ENCODE assay signal across 33 cellular contexts in the genomic region with DNA sequence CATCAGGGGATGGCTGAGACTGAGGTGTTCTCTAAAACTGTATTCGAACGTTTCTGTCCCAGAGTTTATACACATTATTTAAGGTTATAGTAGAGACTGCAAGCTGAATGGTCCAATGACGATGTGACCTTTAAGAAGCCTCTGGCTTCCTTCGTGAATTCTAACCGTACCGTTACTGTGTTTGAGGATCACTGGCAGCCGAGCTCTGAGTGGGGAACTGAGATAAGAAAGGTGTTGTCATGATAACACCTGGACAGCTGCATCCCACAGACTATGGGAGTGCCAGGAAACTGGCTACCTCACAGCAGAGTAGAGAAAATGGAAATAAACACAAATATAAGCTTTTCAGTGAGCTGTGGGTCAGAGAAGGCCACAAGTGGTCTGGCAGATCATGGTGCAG. TPM values are rescaled to one million over a fixed set of nuclear protein-coding genes. Genes with fewer than 3 reads are reported as not detected.
DNase-seq lines count a peak whose midpoint lies in the region; ATAC-seq, FAIRE-seq and TF ChIP-seq lines count a peak whose summit lies in the region.
"Had no signal": no experiment of that assay in that cellular context is flagged by ENCODE, and none has a peak within 500 bp of the region (broad histone marks: within the 10 kb centered on the region; RNA-seq: fewer than 3 reads in every experiment).

No MANE protein-coding gene starts in this region.

- no peak overlapping the region for H3K4ac ChIP-seq in mesenchymal stem cell (ENCODE audit: low read depth in 1 of 2, low read length in 2 of 2)

- no peak overlapping the region for H3K23ac ChIP-seq in mesenchymal stem cell (ENCODE audit: low read length in 2 of 2)

- no peak for TF ChIP-seq POLR2A in K562 (conservative IDR thresholded peaks at IDR 0.05)
- no peak for TF ChIP-seq POLR2A in gastrocnemius medialis (IDR thresholded peaks at IDR 0.05)

- no peak overlapping the region for H3K18ac ChIP-seq in mesenchymal stem cell (ENCODE audit: low read depth in 1 of 2, low read length in 2 of 2)

- no peak overlapping the region for H2BK5ac ChIP-seq in mesenchymal stem cell (ENCODE audit: low read depth, low read length, poor library complexity, severe bottlenecking)

- peak; percentile 39; the same call in 1 of the 2 replicates for TF ChIP-seq EP300 in K562 (IDR thresholded peaks at IDR 0.05; ENCODE audit: low read length)

- no peak overlapping the region for H4K91ac ChIP-seq in mesenchymal stem cell (ENCODE audit: low read length)

- H3K4me1 ChIP-seq in K562 (replicated peaks in 1 of 2; ENCODE audit: control insufficient read depth in 2 of 2, insufficient read depth in 2 of 2, low read length in 2 of 2) (peaks cover 0 to 14% of the 10 kb centered on the region in 2 experiments; a peak in 4 of 5 replicates), mesenchymal stem cell (ENCODE audit: control insufficient read depth, insufficient read depth, low read depth, low read length) (peaks cover 3% of the 10 kb centered on the region), gastrocnemius medialis (no peaks in the 10 kb centered on the region)
- H3K4me1 ChIP-seq: A549, BE2C, BLaER1, Caco-2 had no signal

- no peak for TF ChIP-seq RAD21 in K562 (CRISPR knock-in tag; conservative IDR thresholded peaks at IDR 0.05 in 1 of 2, IDR thresholded peaks at IDR 0.05 in 1 of 2)

- H3K36me3 ChIP-seq in K562 (ENCODE audit: control insufficient read depth, insufficient read depth, low read length), result no peaks in the 10 kb centered on the region
- peaks cover 0 to 10% of the 10 kb centered on the region in 2 experiments for H3K36me3 ChIP-seq in mesenchymal stem cell (ENCODE audit: control insufficient read depth in 1 of 2, insufficient read depth in 2 of 2, low read depth in 1 of 2, low read length in 2 of 2)
- no peaks in the 10 kb centered on the region for H3K36me3 ChIP-seq in gastrocnemius medialis
- H3K36me3 ChIP-seq: BE2C had no signal

- ATAC-seq in K562, result peak; percentile 77
- ATAC-seq in HG02981 (IDR thresholded peaks at IDR 0.05; ENCODE audit: unreplicated experiment), result no peak
- ATAC-seq in gastrocnemius medialis, result no peak
- ATAC-seq: A549; CD8-positive, alpha-beta T cell had no signal

- 0 out of 2 replicates have a peak, but pooled peaks cover 3% of the 10 kb centered on the region for H4K20me1 ChIP-seq in K562 (replicated peaks; ENCODE audit: control insufficient read depth, insufficient read depth, low read length)

- H3K4me2 ChIP-seq in K562 (ENCODE audit: insufficient read depth, low read length) (peak overlapping the region; percentile 66), mesenchymal stem cell (ENCODE audit: low read length, poor library complexity, severe bottlenecking) (no peak overlapping the region)
- H3K4me2 ChIP-seq: A549; BLaER1; BLaER1 treated with 17β-estradiol and CSF1 and Interleukin-3, amounts not matched to agents 10 nM and 100 nM had no signal

- H3K9me1 ChIP-seq in K562 (ENCODE audit: control insufficient read depth, insufficient read depth, low read length), result no peaks in the 10 kb centered on the region

- H3K9ac ChIP-seq in K562 (ENCODE audit: insufficient read depth in 1 of 2, low read depth in 2 of 2, low read length in 2 of 2) (no peak overlapping the region), mesenchymal stem cell (ENCODE audit: low read length) (no peak overlapping the region)
- H3K9ac ChIP-seq: BLaER1; BLaER1 treated with 17β-estradiol and CSF1 and Interleukin-3, amounts not matched to agents 10 nM and 100 nM had no signal

- no peak overlapping the region for H2BK12ac ChIP-seq in mesenchymal stem cell (ENCODE audit: low read length in 2 of 2)

- peaks cover 50% of the 10 kb centered on the region for H3K79me2 ChIP-seq in K562 (ENCODE audit: control insufficient read depth, insufficient read depth, low read length)

- H3K27me3 ChIP-seq in K562 (ENCODE audit: control insufficient read depth in 2 of 2, insufficient read depth in 2 of 2, low read length in 2 of 2), result no peaks in the 10 kb centered on the region
- no peaks in the 10 kb centered on the region for H3K27me3 ChIP-seq in mesenchymal stem cell (ENCODE audit: control insufficient read depth in 1 of 2, insufficient read depth in 1 of 2, low read length in 2 of 2)
- H3K27me3 ChIP-seq in gastrocnemius medialis, result no peaks in the 10 kb centered on the region
- H3K27me3 ChIP-seq: BE2C; BLaER1; BLaER1 treated with 17β-estradiol and CSF1 and Interleukin-3, amounts not matched to agents 10 nM and 100 nM had no signal

- H3K14ac ChIP-seq in mesenchymal stem cell (ENCODE audit: low read length in 2 of 2), result no peak overlapping the region

- H2AFZ ChIP-seq in K562 (ENCODE audit: low read depth, low read length), result 0 out of 2 replicates have a peak overlapping the region, but pooled peaks have one; percentile 46
- no peak overlapping the region for H2AFZ ChIP-seq in mesenchymal stem cell (ENCODE audit: low read depth, low read length)

- H3K4me3 ChIP-seq in K562, result no peak overlapping the region
- no peak overlapping the region for H3K4me3 ChIP-seq in mesenchymal stem cell (ENCODE audit: insufficient read depth in 1 of 2, low read depth in 1 of 2, low read length in 2 of 2)
- no peak overlapping the region for H3K4me3 ChIP-seq in gastrocnemius medialis
- H3K4me3 ChIP-seq: A549; BLaER1; BLaER1 treated with 17β-estradiol and CSF1 and Interleukin-3, amounts not matched to agents 10 nM and 100 nM had no signal

- H3K9me3 ChIP-seq in K562 (replicated peaks; ENCODE audit: control insufficient read depth, insufficient read depth, low read depth, low read length) (no peaks in the 10 kb centered on the region), mesenchymal stem cell (ENCODE audit: control insufficient read depth, low read length) (no peaks in the 10 kb centered on the region), gastrocnemius medialis (no peaks in the 10 kb centered on the region)
- H3K9me3 ChIP-seq: A549, BE2C, Caco-2 had no signal

- no peak overlapping the region for H4K8ac ChIP-seq in mesenchymal stem cell (ENCODE audit: low read length)

- BruUV-seq in K562 (replicated peaks; lab: Mats Ljungman, UMichigan), result no TSS peak

- POLR2A ChIA-PET in K562 (lab: Yijun Ruan, JAX), result interaction anchor here (0.7 kb wide), 1 partner anchor 127 kb away, joined by 3 read pairs; no protein-coding TSS in a partner anchor

- in situ Hi-C loops in K562 (cut with MboI) (no loop called here), gastrocnemius medialis (cut with MboI; ENCODE audit: low sequenced_read_pairs in 4 of 4) (no loop called here)

- H2BK120ac ChIP-seq in mesenchymal stem cell (ENCODE audit: low read depth, low read length), result no peak overlapping the region

- peak; percentile 16 for FAIRE-seq in HTR-8/SVneo (lab: Jason Lieb, UNC)
- peak; percentile 82 for FAIRE-seq in K562 (lab: Jason Lieb, UNC)
- FAIRE-seq: A204.1, A549, D721Med had no signal

- CTCF ChIA-PET in K562 (lab: Yijun Ruan, JAX; ENCODE audit: low intra/inter-chr PET ratio), result no interaction called here

- no peak overlapping the region for H2BK15ac ChIP-seq in mesenchymal stem cell (ENCODE audit: low read depth, poor library complexity, severe bottlenecking)

- intact Hi-C loops in K562 (cut with micrococcal nuclease) (no loop called here), gastrocnemius medialis (cut with DNase I; ENCODE audit: low total_unique reads) (no loop called here)

- TF ChIP-seq CTCF in K562 (IDR thresholded peaks at IDR 0.05 in 2 of 3, conservative IDR thresholded peaks at IDR 0.05 in 1 of 3; ENCODE audit: insufficient read depth in 2 of 3, low read depth in 1 of 3, low read length in 3 of 3), result no peak
- no peak for TF ChIP-seq CTCF in gastrocnemius medialis (IDR thresholded peaks at IDR 0.05 in 4 of 5, conservative IDR thresholded peaks at IDR 0.05 in 1 of 5)

- DNase-seq in HTR-8/SVneo (ENCODE audit: insufficient read length, low spot score), result no peak
- peak; percentile 39 to 73 (median 58) for DNase-seq in K562 (ENCODE audit: extremely low read depth in 1 of 4, low spot score in 3 of 4)
- no peak for DNase-seq in mesenchymal stem cell
- no peak for DNase-seq in gastrocnemius medialis
- DNase-seq in NCI-H526 treated with DMSO at 0.1 percent for 48 hours (lab: John Stamatoyannopoulos, UW), result no peak
- DNase-seq: 8988T; ACHN; AML-193; BE2C; C1 segment of cervical spinal cord; Caco-2; Calu3; CD4-positive, alpha-beta memory T cell; CD4-positive, alpha-beta T cell; CD4-positive, CD25-positive, alpha-beta regulatory T cell; CD8-positive, alpha-beta memory T cell; CD8-positive, alpha-beta T cell; COR-L47; DMS 273 treated with DMSO at 0.1 percent for 48 hours; DMS153; DMS53; DMS79; DMS79 treated with DMSO at 0.1 percent for 48 hours; DND-41; EL had no signal

- WGBS in K562 (ENCODE audit: insufficient coverage, low coverage, missing lambda C conversion rate), result 3% methylated on average over 7 of the region's 7 CpGs
- 97% methylated on average over 7 of the region's 7 CpGs for WGBS in mesenchymal stem cell

- H2AK5ac ChIP-seq in mesenchymal stem cell (ENCODE audit: low read length, severe bottlenecking), result peak overlapping the region; percentile 31

- H3K27ac ChIP-seq in K562 (ENCODE audit: extremely low read depth, low read depth, low read length) (peak overlapping the region; percentile 11; the same call in 2 of the 3 replicates), mesenchymal stem cell (ENCODE audit: low read length, poor library complexity, severe bottlenecking) (no peak overlapping the region), gastrocnemius medialis (no peak overlapping the region)
- H3K27ac ChIP-seq: 22Rv1; A549; BLaER1; BLaER1 treated with 17β-estradiol and CSF1 and Interleukin-3, amounts not matched to agents 10 nM and 100 nM; C4-2B had no signal

- H3K79me1 ChIP-seq in mesenchymal stem cell (replicated peaks; ENCODE audit: low read length, poor library complexity, severe bottlenecking), result peaks cover 21% of the 10 kb centered on the region

RNA-seq across cellular contexts. Expression of gene HMGB2, which starts 59.0 kb away (rescaled TPM):
- 56.7 and 220 TPM in 2 replicates for total RNA-seq in K562 (2011; cell fraction: chromatin; rRNA removed; ENCODE audit: low replicate concordance)
- total RNA-seq in K562 (2011; cell fraction: nucleolus; rRNA removed), result 58.0 and 74.9 TPM in 2 replicates
- total RNA-seq in K562 (2011; cell fraction: nucleoplasm; rRNA removed), result 99.8 and 119 TPM in 2 replicates
- total RNA-seq in K562 (2014; rRNA removed) (443 and 555 TPM in 2 replicates), K562 (2014; rRNA removed; fragmentation: Illumina TruSeq; extraction: Trizol) (683 and 814 TPM in 2 replicates), K562 (2015; rRNA removed; fragmentation: Illumina TruSeq; extraction: Trizol) (521 and 540 TPM in 2 replicates), K562 (2021) (283 and 309 TPM in 2 replicates), gastrocnemius medialis (10 to 100 TPM in 3 of 4 donors, 1 to 10 TPM in 1; 4.1 to 61.6 (median 21.2) TPM)
- polyA plus RNA-seq in K562 (2011; rRNA removed) (436 and 626 TPM in 2 replicates), K562 (2014; fragmentation: Illumina TruSeq; extraction: Trizol) (656 and 724 TPM in 2 replicates), K562 (2014; fragmentation: Nextera tagmentation; extraction: Ambion mirVana) (100 to 1,000 TPM; 596 to 814 TPM), K562 (2014; rRNA removed) (678 and 822 TPM in 2 replicates)
- polyA plus RNA-seq in K562 (2011; cell fraction: cytosol; rRNA removed), result 63.6 and 149 TPM in 2 replicates
- polyA plus RNA-seq in K562 (2011; cell fraction: nucleus; rRNA removed), result 85.9 and 178 TPM in 2 replicates
- 459 and 564 TPM in 2 replicates for polyA plus RNA-seq in K562 (2012)
- 292 and 352 TPM in 2 replicates for polyA minus RNA-seq in K562 (2011; rRNA and poly(A)+ RNA removed)
- 101 and 105 TPM in 2 replicates for polyA minus RNA-seq in K562 (2011; cell fraction: cytosol; rRNA and poly(A)+ RNA removed)
- polyA minus RNA-seq in K562 (2011; cell fraction: nucleus; rRNA and poly(A)+ RNA removed), result 42.4 and 123 TPM in 2 replicates
- polyA plus RNA-seq in mesenchymal stem cell (2013, experiment 1 of 2), result 27.3 TPM
- 28.6 TPM for polyA plus RNA-seq in mesenchymal stem cell (2013, experiment 2 of 2)

Comparison
In these comparisons a context has a peak if more than half of its experiments do, and no peak if none do; other contexts are left out.
1. DNase-seq: peak in K562 (4 of 4); none in HTR-8/SVneo (single experiment), mesenchymal stem cell (single experiment), gastrocnemius medialis (0 of 2) and NCI-H526 treated with DMSO at 0.1 percent for 48 hours (single experiment).